Comparison of ENCODE assay signal across 19 cellular contexts in the genomic region with DNA sequence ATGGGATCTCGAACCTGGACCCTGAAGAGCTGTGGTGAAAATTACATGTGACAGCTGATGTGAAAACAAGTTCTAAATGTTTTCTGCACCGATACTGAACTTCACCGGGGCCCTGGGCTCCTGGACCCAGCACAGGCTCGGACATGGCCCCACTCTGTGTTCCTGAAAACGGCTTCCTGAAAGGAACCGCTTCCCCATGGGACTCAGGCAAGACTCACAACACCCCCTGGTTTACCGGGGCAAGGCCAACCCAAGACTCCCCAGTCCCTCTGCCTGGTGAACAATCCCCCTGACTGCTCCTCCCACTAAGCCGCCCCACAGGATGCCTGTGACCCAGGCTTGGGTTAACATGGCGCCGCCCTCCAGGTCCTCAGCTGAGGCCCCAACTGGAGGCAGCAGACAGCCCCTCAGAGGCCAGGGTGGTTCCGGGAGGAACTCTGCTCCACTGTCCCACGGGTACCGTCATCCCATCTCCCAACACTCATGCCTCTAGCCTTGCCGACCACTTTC.
"Had no signal": no experiment of that assay in that cellular context is flagged by ENCODE, and none has a peak within 500 bp of the region (broad histone marks: within the 10 kb centered on the region; RNA-seq: fewer than 3 reads in every experiment).

No MANE protein-coding gene starts in this region.

- H3K27ac ChIP-seq: RWPE1 had no signal

- H3K4me2 ChIP-seq: SK-N-SH had no signal

- H3K9me3 ChIP-seq: MG63, SK-N-SH had no signal

- H3K27me3 ChIP-seq: MG63 had no signal

- DNase-seq: Karpas-422, KG1, MG63, NCI-H1092, NCI-H1105 treated with DMSO at 0.1 percent for 48 hours, NCI-H1417 treated with DMSO at 0.1 percent for 48 hours, NCI-H146, NCI-H1694 treated with DMSO at 0.1 percent for 48 hours, NCI-H1930, NCI-H2081, NCI-H2107, NCI-H2227 treated with DMSO at 0.1 percent for 48 hours, NCI-H524 treated with DMSO at 0.1 percent for 48 hours, NCI-H69, NCI-H774, SHP77, SK-N-SH, SW 1271 had no signal

- H3K4me3 ChIP-seq: MG63 had no signal

- H3K36me3 ChIP-seq: MG63 had no signal
